1 cellular context compared by ENCODE assay signal in the genomic region with DNA sequence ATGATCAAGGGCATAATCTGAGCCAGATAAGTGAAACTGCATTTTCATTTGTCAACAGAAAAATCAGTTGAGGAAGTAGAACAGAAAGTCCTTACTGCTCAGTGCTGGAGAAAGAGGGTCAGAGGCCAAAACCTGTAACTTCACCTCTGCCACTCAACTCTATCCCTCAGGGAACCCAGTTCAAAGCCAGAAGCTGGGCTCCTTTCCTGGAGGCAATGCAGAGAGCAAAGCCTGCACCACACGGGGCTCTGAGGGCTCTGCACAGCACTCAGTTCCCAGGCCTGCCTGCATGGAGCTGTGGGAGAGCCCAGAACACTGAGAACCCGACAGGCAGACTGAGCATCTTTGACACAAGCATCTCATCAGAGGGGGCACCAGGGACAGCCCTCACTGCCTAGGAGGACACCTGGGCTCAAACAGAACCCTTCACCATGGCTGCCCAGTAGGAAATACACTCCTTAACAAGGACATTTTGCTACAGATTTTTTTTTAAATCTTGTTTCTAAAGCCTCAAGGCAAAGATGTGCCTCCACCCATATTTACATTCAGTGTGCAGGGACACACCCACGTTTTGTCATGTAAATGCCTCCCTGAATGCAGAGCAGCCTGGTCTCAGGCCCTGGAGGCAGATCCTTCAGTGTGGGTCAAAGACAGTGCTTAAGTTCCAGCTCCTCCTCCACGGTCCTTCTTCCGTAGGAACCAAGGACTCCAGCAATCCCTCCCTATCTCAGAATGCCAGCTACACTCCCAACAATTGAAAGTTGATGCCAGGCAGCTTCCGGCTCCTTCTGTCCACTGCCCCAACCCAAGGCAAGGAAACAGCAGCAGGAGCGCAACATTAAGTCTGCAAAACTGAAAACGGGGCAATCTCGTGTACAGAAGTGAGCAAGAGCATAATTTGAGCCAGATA.
TF ChIP-seq lines count a peak whose summit lies in the region.

No MANE protein-coding gene starts in this region.

TF ChIP-seq in GM23338, 12 proteins besides CTCF, POLR2A, EP300 and RAD21:
- TF ChIP-seq, protein P1, sequence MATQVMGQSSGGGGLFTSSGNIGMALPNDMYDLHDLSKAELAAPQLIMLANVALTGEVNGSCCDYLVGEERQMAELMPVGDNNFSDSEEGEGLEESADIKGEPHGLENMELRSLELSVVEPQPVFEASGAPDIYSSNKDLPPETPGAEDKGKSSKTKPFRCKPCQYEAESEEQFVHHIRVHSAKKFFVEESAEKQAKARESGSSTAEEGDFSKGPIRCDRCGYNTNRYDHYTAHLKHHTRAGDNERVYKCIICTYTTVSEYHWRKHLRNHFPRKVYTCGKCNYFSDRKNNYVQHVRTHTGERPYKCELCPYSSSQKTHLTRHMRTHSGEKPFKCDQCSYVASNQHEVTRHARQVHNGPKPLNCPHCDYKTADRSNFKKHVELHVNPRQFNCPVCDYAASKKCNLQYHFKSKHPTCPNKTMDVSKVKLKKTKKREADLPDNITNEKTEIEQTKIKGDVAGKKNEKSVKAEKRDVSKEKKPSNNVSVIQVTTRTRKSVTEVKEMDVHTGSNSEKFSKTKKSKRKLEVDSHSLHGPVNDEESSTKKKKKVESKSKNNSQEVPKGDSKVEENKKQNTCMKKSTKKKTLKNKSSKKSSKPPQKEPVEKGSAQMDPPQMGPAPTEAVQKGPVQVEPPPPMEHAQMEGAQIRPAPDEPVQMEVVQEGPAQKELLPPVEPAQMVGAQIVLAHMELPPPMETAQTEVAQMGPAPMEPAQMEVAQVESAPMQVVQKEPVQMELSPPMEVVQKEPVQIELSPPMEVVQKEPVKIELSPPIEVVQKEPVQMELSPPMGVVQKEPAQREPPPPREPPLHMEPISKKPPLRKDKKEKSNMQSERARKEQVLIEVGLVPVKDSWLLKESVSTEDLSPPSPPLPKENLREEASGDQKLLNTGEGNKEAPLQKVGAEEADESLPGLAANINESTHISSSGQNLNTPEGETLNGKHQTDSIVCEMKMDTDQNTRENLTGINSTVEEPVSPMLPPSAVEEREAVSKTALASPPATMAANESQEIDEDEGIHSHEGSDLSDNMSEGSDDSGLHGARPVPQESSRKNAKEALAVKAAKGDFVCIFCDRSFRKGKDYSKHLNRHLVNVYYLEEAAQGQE (IDR thresholded peaks at IDR 0.05; ENCODE audit: unreplicated experiment): no peak
- TF ChIP-seq, protein P2, sequence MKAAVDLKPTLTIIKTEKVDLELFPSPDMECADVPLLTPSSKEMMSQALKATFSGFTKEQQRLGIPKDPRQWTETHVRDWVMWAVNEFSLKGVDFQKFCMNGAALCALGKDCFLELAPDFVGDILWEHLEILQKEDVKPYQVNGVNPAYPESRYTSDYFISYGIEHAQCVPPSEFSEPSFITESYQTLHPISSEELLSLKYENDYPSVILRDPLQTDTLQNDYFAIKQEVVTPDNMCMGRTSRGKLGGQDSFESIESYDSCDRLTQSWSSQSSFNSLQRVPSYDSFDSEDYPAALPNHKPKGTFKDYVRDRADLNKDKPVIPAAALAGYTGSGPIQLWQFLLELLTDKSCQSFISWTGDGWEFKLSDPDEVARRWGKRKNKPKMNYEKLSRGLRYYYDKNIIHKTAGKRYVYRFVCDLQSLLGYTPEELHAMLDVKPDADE (IDR thresholded peaks at IDR 0.05): no peak
